Comparison of ENCODE assay signal across 22 cellular contexts in genomic region chr18:66511810-66512209, GRCh38.
DNase-seq lines count a peak whose midpoint lies in the region; ATAC-seq and TF ChIP-seq lines count a peak whose summit lies in the region.
"Had no signal": no experiment of that assay in that cellular context is flagged by ENCODE, and none has a peak within 500 bp of the region (broad histone marks: within the 10 kb centered on the region; RNA-seq: fewer than 3 reads in every experiment).

No MANE protein-coding gene starts in this region.

- H3K4me3 ChIP-seq in HUES6 (ENCODE audit: low read depth, low read length): no peak overlapping the region
- no peak overlapping the region for H3K4me3 ChIP-seq in cardiac fibroblast (replicated peaks in 1 of 2; ENCODE audit: low read depth in 2 of 2, low read length in 2 of 2)
- no peak overlapping the region for H3K4me3 ChIP-seq in ovary
- H3K4me3 ChIP-seq: colonic mucosa, heart left ventricle had no signal

- no peak for ATAC-seq in HG02678 (IDR thresholded peaks at IDR 0.05; ENCODE audit: unreplicated experiment)
- ATAC-seq: activated CD8-positive, alpha-beta memory T cell treated with anti-CD3 and anti-CD28 coated beads, Interleukin-2, amount 10 ng/mL, durations not matched to agents 7 days and 5 days; heart left ventricle; sciatic nerve had no signal

- in situ Hi-C loops in ACHN (cut with HindIII; ENCODE audit: low pct_ligation_motif_present, low pct_unique_long_range_greater_than_20kb, low sequenced_read_pairs): no loop called here

- no peaks in the 10 kb centered on the region for H3K36me3 ChIP-seq in HUES6 (ENCODE audit: control insufficient read depth, insufficient read depth, low read length)
- H3K36me3 ChIP-seq in ovary: no peaks in the 10 kb centered on the region
- H3K36me3 ChIP-seq: colonic mucosa had no signal

- H3K9me3 ChIP-seq in HUES6 (ENCODE audit: control insufficient read depth, insufficient read depth, low read depth, low read length): no peaks in the 10 kb centered on the region
- no peaks in the 10 kb centered on the region for H3K9me3 ChIP-seq in ovary
- H3K9me3 ChIP-seq: Caco-2, colonic mucosa, heart left ventricle had no signal

- H3K27ac ChIP-seq in HUES6 (ENCODE audit: low read depth, low read length): 0 out of 2 replicates have a peak overlapping the region, but pooled peaks have one; percentile 56
- H3K27ac ChIP-seq in ovary: no peak overlapping the region
- H3K27ac ChIP-seq: colonic mucosa, heart left ventricle had no signal

- intact Hi-C loops in ovary (cut with DNase I): no loop called here

- H3K4me1 ChIP-seq in HUES6 (ENCODE audit: control insufficient read depth, insufficient read depth, low read length): peaks cover 6% of the 10 kb centered on the region; the same call in 1 of the 2 replicates
- H3K4me1 ChIP-seq in ovary (ENCODE audit: insufficient read depth): no peaks in the 10 kb centered on the region
- H3K4me1 ChIP-seq: Caco-2, colonic mucosa, heart left ventricle had no signal

- peak; percentile 17 for DNase-seq in ACHN
- DNase-seq in cardiac fibroblast (ENCODE audit: low read depth in 2 of 2): peak; percentile 24 to 70
- peak; percentile 79 for DNase-seq in kidney tubule cell (ENCODE audit: low spot score)
- no peak for DNase-seq in DMS 273 treated with DMSO at 0.1 percent for 48 hours (lab: John Stamatoyannopoulos, UW)
- no peak for DNase-seq in globus pallidus (ENCODE audit: low spot score)
- no peak for DNase-seq in ovary
- DNase-seq: activated CD4-positive, CD25-positive, alpha-beta regulatory T cell treated with anti-CD3 and anti-CD28 coated beads, Interleukin-2, amount 50 U/mL, for 72 hours; activated CD8-positive, alpha-beta memory T cell treated with anti-CD3 and anti-CD28 coated beads, Interleukin-2, amount 10 ng/mL, durations not matched to agents 7 days and 5 days; activated effector memory CD4-positive, alpha-beta T cell treated with anti-CD3 and anti-CD28 coated beads, Interleukin-2, amount 50 U/mL, for 16 hours; anterior cingulate cortex; Caco-2; colonic mucosa; heart left ventricle; IMR-90; NCI-H1048; NCI-H2107; NCI-H82; occipital lobe; stimulated activated CD4-positive, alpha-beta T cell treated with anti-CD3 and anti-CD28 coated beads, Interleukin-1b, Interleukin-23, amount 100 ng/mL, for 48 hours had no signal

- no peaks in the 10 kb centered on the region for H3K27me3 ChIP-seq in HUES6 (ENCODE audit: control insufficient read depth, insufficient read depth, low read length)
- no peaks in the 10 kb centered on the region for H3K27me3 ChIP-seq in ovary
- H3K27me3 ChIP-seq: colonic mucosa, heart left ventricle had no signal

- no peak for TF ChIP-seq CTCF in cardiac fibroblast (IDR thresholded peaks at IDR 0.05; ENCODE audit: low read depth, low read length)
- no peak for TF ChIP-seq CTCF in ovary (IDR thresholded peaks at IDR 0.05)

- TF ChIP-seq EP300 in ovary (IDR thresholded peaks at IDR 0.05): no peak

- no peak for TF ChIP-seq POLR2A in ovary (IDR thresholded peaks at IDR 0.05)

- no peak overlapping the region for H3K9ac ChIP-seq in HUES6 (ENCODE audit: low read length)

Comparison
In these comparisons a context has a peak if more than half of its experiments do, and no peak if none do; other contexts are left out.
1. DNase-seq: peak in ACHN (single experiment), cardiac fibroblast (2 of 2) and kidney tubule cell (single experiment); none in DMS 273 treated with DMSO at 0.1 percent for 48 hours (single experiment), globus pallidus (single experiment) and ovary (0 of 5).